Comparison of ENCODE assay signal across 11 cellular contexts in genomic region chr7:112453505-112454171, GRCh38. TPM values are rescaled to one million over a fixed set of nuclear protein-coding genes. Genes with fewer than 3 reads are reported as not detected.
DNase-seq lines count a peak whose midpoint lies in the region; ATAC-seq and TF ChIP-seq lines count a peak whose summit lies in the region.
"Had no signal": no experiment of that assay in that cellular context is flagged by ENCODE, and none has a peak within 500 bp of the region (broad histone marks: within the 10 kb centered on the region; RNA-seq: fewer than 3 reads in every experiment).

No MANE protein-coding gene starts in this region.

- no peaks in the 10 kb centered on the region for H3F3A ChIP-seq in GM23338 (replicated peaks; ENCODE audit: low read depth)

- H3K9me2 ChIP-seq in GM23338 (ENCODE audit: insufficient read depth): no peaks in the 10 kb centered on the region

- peak overlapping the region; percentile 98 for H3K4me3 ChIP-seq in GM23338
- no peak overlapping the region for H3K4me3 ChIP-seq in fibroblast of mammary gland (ENCODE audit: control insufficient read depth, low read depth, low read length)
- H3K4me3 ChIP-seq in retinal pigment epithelial cell (ENCODE audit: low read length): peak overlapping the region; percentile 99
- H3K4me3 ChIP-seq: SJSA1 had no signal

- no peaks in the 10 kb centered on the region for H3K27me3 ChIP-seq in GM23338 (ENCODE audit: insufficient read depth)
- H3K27me3 ChIP-seq: cardiac muscle cell, SJSA1 had no signal

- H3K27ac ChIP-seq in GM23338 (ENCODE audit: low read depth): 0 out of 2 replicates have a peak overlapping the region, but pooled peaks have one; percentile 2
- H3K27ac ChIP-seq: cardiac muscle cell, SJSA1 had no signal

- peaks cover 13% of the 10 kb centered on the region for H3K27me3 Mint-ChIP-seq in GM23338 (ENCODE audit: insufficient read depth, low read depth, poor library complexity)

- H4K20me1 ChIP-seq in GM23338 (replicated peaks; ENCODE audit: insufficient read depth): peaks cover 24% of the 10 kb centered on the region

- in situ Hi-C loops in SK-MEL-5 (cut with HindIII; ENCODE audit: low pct_unique_long_range_greater_than_20kb, low sequenced_read_pairs): no loop called here

- H3K36me3 Mint-ChIP-seq in GM23338 (ENCODE audit: low read depth): peaks cover 44% of the 10 kb centered on the region

- H3K36me3 ChIP-seq in GM23338 (ENCODE audit: insufficient read depth): peaks cover 32% of the 10 kb centered on the region

- no peaks in the 10 kb centered on the region for H3K9me3 Mint-ChIP-seq in GM23338

- H3K79me2 ChIP-seq in GM23338 (replicated peaks; ENCODE audit: insufficient read depth): peaks cover 57% of the 10 kb centered on the region

- H3K4me1 ChIP-seq in GM23338 (ENCODE audit: insufficient read depth): peaks cover 14% of the 10 kb centered on the region

- ATAC-seq in GM23338: no peak
- ATAC-seq in HG03457 (IDR thresholded peaks at IDR 0.05; ENCODE audit: unreplicated experiment): no peak
- ATAC-seq in HG03432 (IDR thresholded peaks at IDR 0.05; ENCODE audit: unreplicated experiment): no peak

- no peak for DNase-seq in GM23338 (ENCODE audit: low spot score)
- peak; percentile 37 for DNase-seq in SK-MEL-5 (ENCODE audit: low read depth, low spot score)
- DNase-seq in fibroblast of mammary gland (ENCODE audit: low read depth): peak; percentile 84
- no peak for DNase-seq in retinal pigment epithelial cell (ENCODE audit: low read depth)
- DNase-seq in RPMI8226: no peak
- no peak for DNase-seq in NCI-H146 treated with DMSO at 0.1 percent for 48 hours (lab: John Stamatoyannopoulos, UW; ENCODE audit: unreplicated experiment)
- DNase-seq: nucleus accumbens had no signal

- H3K4me2 ChIP-seq in GM23338: peak overlapping the region; percentile 76

- no peak overlapping the region for H3K27ac Mint-ChIP-seq in GM23338

- peaks cover 26% of the 10 kb centered on the region for H3K4me1 Mint-ChIP-seq in GM23338

- H3K4me3 Mint-ChIP-seq in GM23338: peak overlapping the region; percentile 48

- TF ChIP-seq CTCF in GM23338 (conservative IDR thresholded peaks at IDR 0.05; ENCODE audit: low read depth in 2 of 2) (no peak), fibroblast of mammary gland (conservative IDR thresholded peaks at IDR 0.05; ENCODE audit: control insufficient read depth, insufficient read depth, low read depth, low read length) (no peak), retinal pigment epithelial cell (conservative IDR thresholded peaks at IDR 0.05; ENCODE audit: low read depth, low read length) (no peak)

- H2AFZ ChIP-seq in GM23338: no peak overlapping the region

TF ChIP-seq in GM23338, 12 proteins besides CTCF, POLR2A, EP300 and RAD21 (continues in another document):
- TF ChIP-seq POLR2AphosphoS5 (IDR thresholded peaks at IDR 0.05; ENCODE audit: low read depth) (no peak), NANOG (IDR thresholded peaks at IDR 0.05; ENCODE audit: borderline replicate concordance) (no peak), JUNB (IDR thresholded peaks at IDR 0.05; ENCODE audit: unreplicated experiment) (no peak), EZH2 (IDR thresholded peaks at IDR 0.05; ENCODE audit: low read depth, unreplicated experiment) (no peak), REST (IDR thresholded peaks at IDR 0.05; ENCODE audit: unreplicated experiment) (no peak), EZH2phosphoT487 (IDR thresholded peaks at IDR 0.05; ENCODE audit: unreplicated experiment) (no peak), STAT1 (IDR thresholded peaks at IDR 0.05; ENCODE audit: unreplicated experiment) (no peak), ZNF114 (CRISPR knock-in tag; IDR thresholded peaks at IDR 0.05) (no peak), ETS1 (IDR thresholded peaks at IDR 0.05) (no peak), CREB1 (CRISPR knock-in tag; IDR thresholded peaks at IDR 0.05; ENCODE audit: low read depth) (no peak), ZNF331 (CRISPR knock-in tag; IDR thresholded peaks at IDR 0.05; ENCODE audit: low read depth) (no peak)

RNA-seq across cellular contexts. Expression of gene IFRD1, which starts 3.4 kb away (rescaled TPM):
- total RNA-seq in GM23338 (2014; rRNA removed; shearing (Covaris generic)): 73.6 TPM in 2 replicates
- 59.6 and 69.6 TPM in 2 replicates for polyA plus RNA-seq in GM23338 (2016; fragmentation: Nextera tagmentation; extraction: Ambion mirVana)
- 64.7 and 69.3 TPM in 2 replicates for total RNA-seq in SK-MEL-5 (2014; rRNA removed; shearing (Covaris generic))
- 60.1 and 66.4 TPM in 2 replicates for polyA plus RNA-seq in SK-MEL-5 (2015; cell fraction: cytosol; rRNA removed)
- polyA plus RNA-seq in SK-MEL-5 (2015; cell fraction: nucleus; rRNA removed): 372 and 376 TPM in 2 replicates

RNA-seq across cellular contexts. Expression of gene LSMEM1, which starts 27.2 kb away (rescaled TPM):
- total RNA-seq in GM23338 (2014; rRNA removed; shearing (Covaris generic)): 0.21 and 0.27 TPM in 2 replicates
- 0.52 and 0.71 TPM in 2 replicates for polyA plus RNA-seq in GM23338 (2016; fragmentation: Nextera tagmentation; extraction: Ambion mirVana)
- total RNA-seq in SK-MEL-5 (2014; rRNA removed; shearing (Covaris generic)): 0.98 and 1.2 TPM in 2 replicates
- polyA plus RNA-seq in SK-MEL-5 (2015; cell fraction: cytosol; rRNA removed): 0.50 and 1.0 TPM in 2 replicates
- polyA plus RNA-seq in SK-MEL-5 (2015; cell fraction: nucleus; rRNA removed): 33.6 and 38.8 TPM in 2 replicates

Comparison
In these comparisons a context has a peak if more than half of its experiments do, and no peak if none do; other contexts are left out.
1. DNase-seq: peak in SK-MEL-5 (single experiment) and fibroblast of mammary gland (single experiment); none in GM23338 (single experiment), retinal pigment epithelial cell (single experiment), RPMI8226 (single experiment) and NCI-H146 treated with DMSO at 0.1 percent for 48 hours (single experiment).